ENCODE assay signal across 23 cellular contexts in the genomic region with DNA sequence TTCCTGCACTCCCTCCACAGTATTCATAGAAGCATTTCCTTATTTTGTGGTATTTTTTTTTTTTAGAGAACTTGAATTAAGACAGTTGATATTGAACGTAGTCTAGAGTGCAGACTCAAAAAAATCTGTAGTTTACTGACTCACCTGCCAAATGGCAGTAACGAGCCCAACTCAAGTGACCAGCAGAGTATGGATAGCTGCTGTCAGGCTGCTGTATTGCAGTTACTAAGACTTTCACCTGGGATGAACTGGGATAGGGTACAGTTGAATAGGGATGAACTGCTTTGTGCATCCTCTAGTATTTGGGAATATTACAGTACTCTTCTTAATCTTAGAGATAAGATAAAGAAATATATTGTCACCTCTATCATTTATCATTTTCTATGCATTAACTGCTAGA.
"Had no signal": no experiment of that assay in that cellular context is flagged by ENCODE, and none has a peak within 500 bp of the region (broad histone marks: within the 10 kb centered on the region; RNA-seq: fewer than 3 reads in every experiment).

No MANE protein-coding gene starts in this region.

- ATAC-seq: gastroesophageal sphincter; left cardiac atrium; lower lobe of right lung; natural killer cell treated with Interleukin-12 subunit alpha and Interleukin-12 subunit beta and Interleukin-15 and Interleukin-18, amount 100 ng/mL, for 72 hours; psoas muscle; right lobe of liver; stimulated activated memory B cell treated with anti-CD40 and anti-IgM and Interleukin-4, amounts not matched to agents 10 μg/mL and 1 μg/mL and 100 μg/mL, for 72 hours; stimulated activated naive CD8-positive, alpha-beta T cell treated with anti-CD3 and anti-CD28 coated beads, Interleukin-15, amount 100 ng/mL, for 72 hours; upper lobe of right lung had no signal

- DNase-seq: dermis blood vessel endothelial cell; esophagus squamous epithelium; foreskin fibroblast; glutamatergic neuron; kidney; left cardiac atrium; left ventricle myocardium inferior; lower lobe of right lung; midbrain; psoas muscle; retina; right lobe of liver; stimulated activated CD4-positive, alpha-beta T cell treated with anti-CD3 and anti-CD28 coated beads, Interleukin-4, amount 100 ng/mL, for 1 hour; stimulated activated naive CD8-positive, alpha-beta T cell treated with anti-CD3 and anti-CD28 coated beads, Interleukin-15, amount 100 ng/mL, for 72 hours; testis; upper lobe of right lung had no signal

- H3K36me3 Mint-ChIP-seq: memory B cell; natural killer cell treated with Interleukin-12 subunit alpha and Interleukin-12 subunit beta and Interleukin-15 and Interleukin-18, amount 100 ng/mL, for 72 hours; stimulated activated memory B cell treated with anti-CD40 and anti-IgM and Interleukin-4, amounts not matched to agents 10 μg/mL and 1 μg/mL and 100 μg/mL, for 72 hours had no signal

- H3K9me3 Mint-ChIP-seq: memory B cell; natural killer cell treated with Interleukin-12 subunit alpha and Interleukin-12 subunit beta and Interleukin-15 and Interleukin-18, amount 100 ng/mL, for 72 hours; stimulated activated memory B cell treated with anti-CD40 and anti-IgM and Interleukin-4, amounts not matched to agents 10 μg/mL and 1 μg/mL and 100 μg/mL, for 72 hours; stimulated activated naive CD8-positive, alpha-beta T cell treated with anti-CD3 and anti-CD28 coated beads, Interleukin-15, amount 100 ng/mL, for 72 hours had no signal

- H3K79me2 ChIP-seq: parathyroid adenoma had no signal

- H3K4me3 ChIP-seq: esophagus squamous epithelium, gastroesophageal sphincter, left ventricle myocardium inferior, lower lobe of right lung, psoas muscle, right lobe of liver, testis, tibial nerve, upper lobe of right lung, vagina had no signal

- H2AFZ ChIP-seq: parathyroid adenoma had no signal

- H3K9me3 ChIP-seq: esophagus squamous epithelium, gastroesophageal sphincter, left ventricle myocardium inferior, lower lobe of right lung, psoas muscle, right lobe of liver, testis, tibial nerve, upper lobe of right lung, vagina had no signal

- H3K27me3 Mint-ChIP-seq: memory B cell; natural killer cell treated with Interleukin-12 subunit alpha and Interleukin-12 subunit beta and Interleukin-15 and Interleukin-18, amount 100 ng/mL, for 72 hours; stimulated activated memory B cell treated with anti-CD40 and anti-IgM and Interleukin-4, amounts not matched to agents 10 μg/mL and 1 μg/mL and 100 μg/mL, for 72 hours; stimulated activated naive CD8-positive, alpha-beta T cell treated with anti-CD3 and anti-CD28 coated beads, Interleukin-15, amount 100 ng/mL, for 72 hours had no signal

- H3K4me3 Mint-ChIP-seq: memory B cell; natural killer cell treated with Interleukin-12 subunit alpha and Interleukin-12 subunit beta and Interleukin-15 and Interleukin-18, amount 100 ng/mL, for 72 hours; stimulated activated memory B cell treated with anti-CD40 and anti-IgM and Interleukin-4, amounts not matched to agents 10 μg/mL and 1 μg/mL and 100 μg/mL, for 72 hours; stimulated activated naive CD8-positive, alpha-beta T cell treated with anti-CD3 and anti-CD28 coated beads, Interleukin-15, amount 100 ng/mL, for 72 hours had no signal

- H3K27ac ChIP-seq: esophagus squamous epithelium, gastroesophageal sphincter, left ventricle myocardium inferior, lower lobe of right lung, parathyroid adenoma, psoas muscle, right lobe of liver, testis, tibial nerve, upper lobe of right lung, vagina had no signal

- H3K9ac ChIP-seq: parathyroid adenoma had no signal

- H3K36me3 ChIP-seq: esophagus squamous epithelium, gastroesophageal sphincter, left ventricle myocardium inferior, lower lobe of right lung, right lobe of liver, tibial nerve, upper lobe of right lung, vagina had no signal

- H3K27ac Mint-ChIP-seq: memory B cell; natural killer cell treated with Interleukin-12 subunit alpha and Interleukin-12 subunit beta and Interleukin-15 and Interleukin-18, amount 100 ng/mL, for 72 hours; stimulated activated memory B cell treated with anti-CD40 and anti-IgM and Interleukin-4, amounts not matched to agents 10 μg/mL and 1 μg/mL and 100 μg/mL, for 72 hours; stimulated activated naive CD8-positive, alpha-beta T cell treated with anti-CD3 and anti-CD28 coated beads, Interleukin-15, amount 100 ng/mL, for 72 hours had no signal

- H3K4me1 Mint-ChIP-seq: memory B cell; stimulated activated memory B cell treated with anti-CD40 and anti-IgM and Interleukin-4, amounts not matched to agents 10 μg/mL and 1 μg/mL and 100 μg/mL, for 72 hours; stimulated activated naive CD8-positive, alpha-beta T cell treated with anti-CD3 and anti-CD28 coated beads, Interleukin-15, amount 100 ng/mL, for 72 hours had no signal

- H3K27me3 ChIP-seq: esophagus squamous epithelium, gastroesophageal sphincter, right lobe of liver, testis, tibial nerve, upper lobe of right lung, vagina had no signal

- H3K4me1 ChIP-seq: esophagus squamous epithelium, gastroesophageal sphincter, left ventricle myocardium inferior, lower lobe of right lung, parathyroid adenoma, psoas muscle, right lobe of liver, testis, tibial nerve, upper lobe of right lung, vagina had no signal
